In the genomic region with DNA sequence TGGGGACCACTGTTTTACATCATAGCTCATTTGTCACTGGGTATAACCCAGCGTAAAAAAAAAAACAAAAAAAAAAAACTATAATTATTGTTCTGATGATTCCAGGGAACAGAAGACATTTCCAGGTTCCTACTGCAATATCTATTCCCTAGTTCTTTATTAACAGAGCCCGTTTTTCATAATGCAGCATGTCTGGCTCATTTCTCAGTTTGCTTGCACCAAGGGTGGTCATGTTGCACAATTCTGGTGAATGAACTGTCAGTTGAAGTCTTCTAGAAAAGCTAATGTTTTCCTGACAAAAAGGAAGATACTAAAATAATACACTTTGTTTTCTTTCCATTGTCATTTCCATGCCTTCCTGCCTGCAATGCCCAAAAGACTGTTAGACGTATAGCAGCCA, we compare ENCODE assay signal across 22 cellular contexts.
"Had no signal": no experiment of that assay in that cellular context is flagged by ENCODE, and none has a peak within 500 bp of the region (broad histone marks: within the 10 kb centered on the region; RNA-seq: fewer than 3 reads in every experiment).

No MANE protein-coding gene starts in this region.

- ATAC-seq: activated CD4-positive, alpha-beta T cell treated with anti-CD3 and anti-CD28 coated beads for 36 hours; activated CD8-positive, alpha-beta memory T cell treated with anti-CD3 and anti-CD28 coated beads, Interleukin-2, amount 10 ng/mL, durations not matched to agents 7 days and 5 days; activated CD8-positive, alpha-beta T cell treated with anti-CD3 and anti-CD28 coated beads, Interleukin-2, amount 10 ng/mL, durations not matched to agents 7 days and 5 days; activated naive CD4-positive, alpha-beta T cell treated with anti-CD3 and anti-CD28 coated beads, Interleukin-2, amount 50 U/mL, for 72 hours; foreskin keratinocyte; heart right ventricle; left cardiac atrium; naive thymus-derived CD4-positive, alpha-beta T cell; psoas muscle; upper lobe of right lung had no signal

- DNase-seq: activated CD4-positive, alpha-beta T cell treated with anti-CD3 and anti-CD28 coated beads for 36 hours; activated CD4-positive, CD25-positive, alpha-beta regulatory T cell; activated CD8-positive, alpha-beta memory T cell treated with anti-CD3 and anti-CD28 coated beads, Interleukin-2, amount 10 ng/mL, durations not matched to agents 7 days and 5 days; activated CD8-positive, alpha-beta T cell treated with anti-CD3 and anti-CD28 coated beads, Interleukin-2, amount 10 ng/mL, durations not matched to agents 7 days and 5 days; activated naive CD4-positive, alpha-beta T cell; activated T-cell treated with anti-CD3 and anti-CD28 coated beads, Interleukin-2, amount 50 U/mL, for 48 hours; aorta; cerebellar nuclear complex; dorsolateral prefrontal cortex; effector memory CD4-positive, alpha-beta T cell; foreskin keratinocyte; heart right ventricle; islet precursor cell; left cardiac atrium; naive thymus-derived CD4-positive, alpha-beta T cell; psoas muscle; spleen; stimulated activated naive CD4-positive, alpha-beta T cell; T-helper 1 cell; tibial artery; upper lobe of right lung had no signal
